19 cellular contexts compared by ENCODE assay signal in genomic region chr7:130275826-130276291, GRCh38. TPM values are rescaled to one million over a fixed set of nuclear protein-coding genes. Genes with fewer than 3 reads are reported as not detected.
A peak's percentile ranks its signal among the peaks of the same experiment; 100 is the strongest.
DNase-seq lines count a peak whose midpoint lies in the region; ATAC-seq and TF ChIP-seq lines count a peak whose summit lies in the region.
"Had no signal": no experiment of that assay in that cellular context is flagged by ENCODE, and none has a peak within 500 bp of the region (broad histone marks: within the 10 kb centered on the region; RNA-seq: fewer than 3 reads in every experiment).

No MANE protein-coding gene starts in this region.

- H3K9me3 Mint-ChIP-seq in activated CD4-positive, alpha-beta memory T cell treated with anti-CD3 and anti-CD28 coated beads for 36 hours = no peaks in the 10 kb centered on the region
- H3K9me3 Mint-ChIP-seq in activated CD4-positive, alpha-beta memory T cell treated with anti-CD3 and anti-CD28 coated beads, Interleukin-2, amount 10 ng/mL, durations not matched to agents 7 days and 5 days = no peaks in the 10 kb centered on the region
- H3K9me3 Mint-ChIP-seq: H9 had no signal

- no peaks in the 10 kb centered on the region for H3K4me1 ChIP-seq in aorta (ENCODE audit: control insufficient read depth in 1 of 2, insufficient read depth in 2 of 2, low read length in 2 of 2)
- H3K4me1 ChIP-seq: SJSA1 had no signal

- H3K4me3 Mint-ChIP-seq in activated CD4-positive, alpha-beta memory T cell treated with anti-CD3 and anti-CD28 coated beads for 36 hours = no peak overlapping the region
- H3K4me3 Mint-ChIP-seq in activated CD4-positive, alpha-beta memory T cell treated with anti-CD3 and anti-CD28 coated beads, Interleukin-2, amount 10 ng/mL, durations not matched to agents 7 days and 5 days = no peak overlapping the region
- H3K4me3 Mint-ChIP-seq: activated CD8-positive, alpha-beta T cell treated with anti-CD3 and anti-CD28 coated beads, Interleukin-2, amount 10 ng/mL, durations not matched to agents 7 days and 5 days had no signal

- ATAC-seq in sciatic nerve (no peak), aorta (ENCODE audit: low FRiP score) (no peak)
- ATAC-seq: activated CD8-positive, alpha-beta T cell treated with anti-CD3 and anti-CD28 coated beads, Interleukin-2, amount 10 ng/mL, durations not matched to agents 7 days and 5 days had no signal

- H3K36me3 Mint-ChIP-seq in activated CD4-positive, alpha-beta memory T cell treated with anti-CD3 and anti-CD28 coated beads for 36 hours = no peaks in the 10 kb centered on the region
- H3K36me3 Mint-ChIP-seq in activated CD4-positive, alpha-beta memory T cell treated with anti-CD3 and anti-CD28 coated beads, Interleukin-2, amount 10 ng/mL, durations not matched to agents 7 days and 5 days (ENCODE audit: low read depth) = no peaks in the 10 kb centered on the region

- no peaks in the 10 kb centered on the region for H3K27me3 ChIP-seq in aorta (ENCODE audit: control insufficient read depth in 1 of 2, insufficient read depth in 2 of 2, low read length in 1 of 2)
- H3K27me3 ChIP-seq: SJSA1 had no signal

- CTCF ChIA-PET in activated CD4-positive, alpha-beta memory T cell treated with anti-CD3 and anti-CD28 coated beads for 36 hours (lab: Charles Lee) = no interaction called here
- CTCF ChIA-PET in activated CD4-positive, alpha-beta memory T cell treated with anti-CD3 and anti-CD28 coated beads, Interleukin-2, amount 10 ng/mL, durations not matched to agents 7 days and 5 days (lab: Charles Lee) = no interaction called here

- no peak for DNase-seq in activated CD4-positive, alpha-beta memory T cell treated with anti-CD3 and anti-CD28 coated beads for 36 hours
- DNase-seq in activated CD4-positive, alpha-beta memory T cell treated with anti-CD3 and anti-CD28 coated beads, Interleukin-2, amount 10 ng/mL, durations not matched to agents 7 days and 5 days = no peak
- DNase-seq in RPMI7951 (ENCODE audit: low read depth) = peak; percentile 35
- no peak for DNase-seq in epithelial cell of prostate (ENCODE audit: low read depth, low spot score)
- peak; percentile 68 for DNase-seq in retinal pigment epithelial cell (ENCODE audit: low read depth)
- DNase-seq in germinal center (ENCODE audit: low spot score) = no peak
- DNase-seq in sciatic nerve (ENCODE audit: low spot score) = no peak
- no peak for DNase-seq in aorta
- DNase-seq: activated CD8-positive, alpha-beta T cell treated with anti-CD3 and anti-CD28 coated beads, Interleukin-2, amount 10 ng/mL, durations not matched to agents 7 days and 5 days; activated effector memory CD4-positive, alpha-beta T cell treated with Interleukin-2 at 50 U/mL for 16 hours; Calu3; effector CD4-positive, alpha-beta T cell; KG1; occipital lobe; spleen; substantia nigra had no signal

- 40 to 58% methylated on average over 5 of the region's 5 CpGs for WGBS in aorta, 2 donors

- H3K4me3 ChIP-seq in retinal pigment epithelial cell (ENCODE audit: low read length) (no peak overlapping the region), aorta (ENCODE audit: low read length in 2 of 2) (no peak overlapping the region)
- H3K4me3 ChIP-seq: SJSA1, spleen had no signal

- peaks cover 31% of the 10 kb centered on the region for H3K4me1 Mint-ChIP-seq in activated CD4-positive, alpha-beta memory T cell treated with anti-CD3 and anti-CD28 coated beads for 36 hours (ENCODE audit: low read depth)
- peaks cover 10% of the 10 kb centered on the region for H3K4me1 Mint-ChIP-seq in activated CD4-positive, alpha-beta memory T cell treated with anti-CD3 and anti-CD28 coated beads, Interleukin-2, amount 10 ng/mL, durations not matched to agents 7 days and 5 days

- no peaks in the 10 kb centered on the region for H3K36me3 ChIP-seq in aorta (ENCODE audit: control insufficient read depth in 1 of 2, insufficient read depth in 2 of 2, low read length in 1 of 2)
- H3K36me3 ChIP-seq: SJSA1, spleen had no signal

- H3K9me3 ChIP-seq in aorta (ENCODE audit: control insufficient read depth, low read length) = no peaks in the 10 kb centered on the region
- H3K9me3 ChIP-seq: SJSA1, spleen had no signal

- peak overlapping the region; percentile 81 for H3K27ac ChIP-seq in epithelial cell of prostate
- H3K27ac ChIP-seq in aorta (ENCODE audit: low read depth in 1 of 2, low read length in 2 of 2) = no peak overlapping the region
- H3K27ac ChIP-seq: SJSA1, spleen had no signal

- intact Hi-C loops in activated CD4-positive, alpha-beta memory T cell treated with anti-CD3 and anti-CD28 coated beads for 36 hours (cut with micrococcal nuclease) = loop anchor here (2.0 to 10.0 kb wide), 3 partner anchors 33 to 959 kb away; partner anchors contain the start of gene CEP41
- intact Hi-C loops in sciatic nerve (cut with DNase I) = loop anchor here (10.0 kb wide), 1 partner anchor 209 kb away; no protein-coding TSS in a partner anchor
- intact Hi-C loops in aorta (cut with DNase I) = loop anchor here (2.0 to 10.0 kb wide), 5 partner anchors 17 to 389 kb away; partner anchors contain the start of genes CEP41 (in 2 of the 2), COPG2 (in 1 of the 2), CPA4 (in 1 of the 2) and MEST (in 1 of the 2)

- peak overlapping the region; percentile 83 for H3K27ac Mint-ChIP-seq in activated CD4-positive, alpha-beta memory T cell treated with anti-CD3 and anti-CD28 coated beads for 36 hours
- H3K27ac Mint-ChIP-seq in activated CD4-positive, alpha-beta memory T cell treated with anti-CD3 and anti-CD28 coated beads, Interleukin-2, amount 10 ng/mL, durations not matched to agents 7 days and 5 days = no peak overlapping the region
- H3K27ac Mint-ChIP-seq: activated CD8-positive, alpha-beta T cell treated with anti-CD3 and anti-CD28 coated beads, Interleukin-2, amount 10 ng/mL, durations not matched to agents 7 days and 5 days had no signal

- TF ChIP-seq CTCF in retinal pigment epithelial cell (conservative IDR thresholded peaks at IDR 0.05; ENCODE audit: low read depth, low read length) = no peak

- POLR2A ChIA-PET in activated CD4-positive, alpha-beta memory T cell treated with anti-CD3 and anti-CD28 coated beads for 36 hours (lab: Charles Lee) = no interaction called here
- POLR2A ChIA-PET in activated CD4-positive, alpha-beta memory T cell treated with anti-CD3 and anti-CD28 coated beads, Interleukin-2, amount 10 ng/mL, durations not matched to agents 7 days and 5 days (lab: Charles Lee) = no interaction called here

- H3K27me3 Mint-ChIP-seq in activated CD4-positive, alpha-beta memory T cell treated with anti-CD3 and anti-CD28 coated beads for 36 hours = peaks cover 19% of the 10 kb centered on the region
- peaks cover 4% of the 10 kb centered on the region for H3K27me3 Mint-ChIP-seq in activated CD4-positive, alpha-beta memory T cell treated with anti-CD3 and anti-CD28 coated beads, Interleukin-2, amount 10 ng/mL, durations not matched to agents 7 days and 5 days

RNA-seq across cellular contexts. Expression of gene CPA2, which starts 9.2 kb away (rescaled TPM):
- under 1 TPM; 0.14 to 0.44 TPM for total RNA-seq in activated CD4-positive, alpha-beta memory T cell treated with anti-CD3 and anti-CD28 coated beads for 36 hours
- not detected for total RNA-seq in activated CD4-positive, alpha-beta memory T cell treated with anti-CD3 and anti-CD28 coated beads, Interleukin-2, amount 10 ng/mL, durations not matched to agents 7 days and 5 days
- total RNA-seq in RPMI7951 (2014; rRNA removed; shearing (Covaris generic)) = not detected in 2 replicates
- total RNA-seq in sciatic nerve (1.2 TPM), aorta (1 to 10 TPM in 1 of 2 donors, under 1 TPM in 1; 0.72 to 1.0 TPM)
- polyA plus RNA-seq in aorta = 1 to 10 TPM in 1 of 2 donors, under 1 TPM in 1; 0.38 to 2.8 TPM
- total RNA-seq: activated CD8-positive, alpha-beta T cell treated with anti-CD3 and anti-CD28 coated beads, Interleukin-2, amount 10 ng/mL, durations not matched to agents 7 days and 5 days; Calu3; cardiac septum; H9; occipital lobe; SJSA1 had no signal

RNA-seq across cellular contexts. Expression of gene CPA4, which starts 17.1 kb away (rescaled TPM):
- total RNA-seq in activated CD4-positive, alpha-beta memory T cell treated with anti-CD3 and anti-CD28 coated beads for 36 hours = under 1 TPM; 0.45 to 0.90 TPM
- total RNA-seq in activated CD4-positive, alpha-beta memory T cell treated with anti-CD3 and anti-CD28 coated beads, Interleukin-2, amount 10 ng/mL, durations not matched to agents 7 days and 5 days = not detected
- total RNA-seq in RPMI7951 (2014; rRNA removed; shearing (Covaris generic)) = 16.8 and 17.9 TPM in 2 replicates
- total RNA-seq in sciatic nerve (2.3 TPM), aorta (1 to 10 TPM in 1 of 2 donors, under 1 TPM in 1; 0.45 to 1.0 TPM)
- under 1 TPM in 1 of 2 donors, not detected in 1; 0.18 TPM for polyA plus RNA-seq in aorta
- total RNA-seq: activated CD8-positive, alpha-beta T cell treated with anti-CD3 and anti-CD28 coated beads, Interleukin-2, amount 10 ng/mL, durations not matched to agents 7 days and 5 days; Calu3; H9 had no signal

Comparison
In these comparisons a context has a peak if more than half of its experiments do, and no peak if none do; other contexts are left out.
1. DNase-seq: peak in RPMI7951 (single experiment) and retinal pigment epithelial cell (single experiment); none in activated CD4-positive, alpha-beta memory T cell treated with anti-CD3 and anti-CD28 coated beads for 36 hours (single experiment), activated CD4-positive, alpha-beta memory T cell treated with anti-CD3 and anti-CD28 coated beads, Interleukin-2, amount 10 ng/mL, durations not matched to agents 7 days and 5 days (single experiment), epithelial cell of prostate (single experiment), germinal center (single experiment), sciatic nerve (single experiment) and aorta (0 of 2).